ENCODE assay signal across 8 cellular contexts in the genomic region with DNA sequence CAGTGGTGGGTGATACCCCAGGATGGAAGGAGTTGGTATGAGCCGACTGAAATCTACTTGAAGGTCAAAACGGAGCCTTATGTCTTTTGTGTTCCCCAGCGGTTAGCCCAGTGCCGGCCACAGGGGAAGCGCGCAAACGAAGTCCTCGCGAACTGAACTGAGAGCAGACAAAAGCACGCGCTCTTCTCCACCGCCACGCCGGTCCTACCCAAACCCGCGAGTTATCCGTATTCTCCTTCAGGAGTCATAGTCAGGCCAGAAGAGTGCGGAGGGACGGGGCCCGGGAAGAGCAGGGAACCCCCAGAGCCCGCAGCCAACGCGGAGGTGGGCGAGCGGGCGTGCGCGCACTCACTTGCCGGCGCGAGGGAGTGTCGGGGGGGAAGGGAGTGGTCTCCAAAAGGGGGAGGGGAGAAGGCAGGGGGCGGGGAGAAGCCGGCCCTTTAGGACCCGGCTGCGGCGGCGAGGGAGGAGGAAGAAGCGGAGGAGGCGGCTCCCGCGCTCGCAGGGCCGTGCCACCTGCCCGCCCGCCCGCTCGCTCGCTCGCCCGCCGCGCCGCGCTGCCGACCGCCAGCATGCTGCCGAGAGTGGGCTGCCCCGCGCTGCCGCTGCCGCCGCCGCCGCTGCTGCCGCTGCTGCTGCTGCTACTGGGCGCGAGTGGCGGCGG. TPM values are rescaled to one million over a fixed set of nuclear protein-coding genes. Genes with fewer than 3 reads are reported as not detected.
A peak's percentile ranks its signal among the peaks of the same experiment; 100 is the strongest.
DNase-seq lines count a peak whose midpoint lies in the region; ATAC-seq and TF ChIP-seq lines count a peak whose summit lies in the region.

A gene with protein sequence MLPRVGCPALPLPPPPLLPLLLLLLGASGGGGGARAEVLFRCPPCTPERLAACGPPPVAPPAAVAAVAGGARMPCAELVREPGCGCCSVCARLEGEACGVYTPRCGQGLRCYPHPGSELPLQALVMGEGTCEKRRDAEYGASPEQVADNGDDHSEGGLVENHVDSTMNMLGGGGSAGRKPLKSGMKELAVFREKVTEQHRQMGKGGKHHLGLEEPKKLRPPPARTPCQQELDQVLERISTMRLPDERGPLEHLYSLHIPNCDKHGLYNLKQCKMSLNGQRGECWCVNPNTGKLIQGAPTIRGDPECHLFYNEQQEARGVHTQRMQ (plus strand): TSS at position 469 of the 664 bp plus-strand sequence. CDS start 104 bp downstream, at position 573.

- no peaks in the 10 kb centered on the region for H3K9me3 ChIP-seq in muscle layer of colon (ENCODE audit: low read length)
- H3K9me3 ChIP-seq in thymus (ENCODE audit: control insufficient read depth), result no peaks in the 10 kb centered on the region

- WGBS in thymus, result under 1% methylated on average over 70 of the region's 70 CpGs

- ATAC-seq in HG03139 (IDR thresholded peaks at IDR 0.05; ENCODE audit: unreplicated experiment) (no peak), GM18519 (IDR thresholded peaks at IDR 0.05; ENCODE audit: low FRiP score, unreplicated experiment) (no peak)

- H3K4me3 ChIP-seq in epithelial cell of proximal tubule (ENCODE audit: low read depth, low read length), result peak within 1 kb of the TSS; percentile 45
- peak within 1 kb of the TSS; percentile 53 to 68 for H3K4me3 ChIP-seq in muscle layer of colon (ENCODE audit: low read depth in 1 of 2, low read length in 2 of 2)
- H3K4me3 ChIP-seq in thymus (ENCODE audit: low read length), result peak within 1 kb of the TSS; percentile 67

- H3K36me3 ChIP-seq in muscle layer of colon (ENCODE audit: insufficient read depth, low read length) (no peaks in the 10 kb centered on the region), thymus (ENCODE audit: control insufficient read depth, insufficient read depth) (no peaks in the 10 kb centered on the region)

- H3K4me1 ChIP-seq in muscle layer of colon (ENCODE audit: insufficient read depth, low read length), result peaks cover 9% of the 10 kb centered on the region
- H3K4me1 ChIP-seq in thymus (ENCODE audit: control insufficient read depth, insufficient read depth, low read length), result peaks cover 19% of the 10 kb centered on the region

- peak; percentile 12 for DNase-seq in DMS79 (lab: John Stamatoyannopoulos, UW)
- no peak for DNase-seq in M059J (ENCODE audit: low read depth)
- DNase-seq in UCSD-AML1 (lab: John Stamatoyannopoulos, UW; ENCODE audit: unreplicated experiment), result peak; percentile 84
- no peak for DNase-seq in epithelial cell of proximal tubule (ENCODE audit: low read depth)

- no peak for TF ChIP-seq CTCF in epithelial cell of proximal tubule (conservative IDR thresholded peaks at IDR 0.05; ENCODE audit: low read depth, low read length)

- H3K27me3 ChIP-seq in muscle layer of colon (ENCODE audit: control insufficient read depth in 1 of 2, insufficient read depth in 2 of 2, low read length in 2 of 2), result peaks cover 16 to 33% of the 10 kb centered on the region in 2 donors
- H3K27me3 ChIP-seq in thymus (ENCODE audit: control insufficient read depth, insufficient read depth), result peaks cover 29% of the 10 kb centered on the region

- H3K9ac ChIP-seq in muscle layer of colon (ENCODE audit: low read length), result no peak within 1 kb of the TSS

- H3K27ac ChIP-seq in muscle layer of colon (ENCODE audit: low read depth, low read length) (no peak within 1 kb of the TSS), thymus (ENCODE audit: low read depth) (no peak within 1 kb of the TSS)

RNA-seq across cellular contexts. Expression of the gene that starts here (rescaled TPM):
- total RNA-seq in M059J (2014; rRNA removed; shearing (Covaris generic)), result 7.6 and 12.6 TPM in 2 replicates
- 409 and 423 TPM in 2 replicates for total RNA-seq in epithelial cell of proximal tubule
- polyA plus RNA-seq in thymus, result 111 TPM

Comparison
In these comparisons a context has a peak if more than half of its experiments do, and no peak if none do; other contexts are left out.
1. RNA of the gene that starts here (total RNA-seq): 409 to 423 TPM in epithelial cell of proximal tubule; 7.6 to 12.6 TPM in M059J; every median in the first group is over 10 times any median in the second.
2. DNase-seq: peak in DMS79 (single experiment) and UCSD-AML1 (single experiment); none in M059J (single experiment) and epithelial cell of proximal tubule (single experiment).
3. Peak in every context shown above with its lines, with median percentiles within 50 percentile points of each other: H3K4me3 ChIP-seq.